Comparison of ENCODE assay signal across 6 cellular contexts in genomic region chr17:7221281-7222092, GRCh38. TPM values are rescaled to one million over a fixed set of nuclear protein-coding genes. Genes with fewer than 3 reads are reported as not detected.
DNase-seq lines count a peak whose midpoint lies in the region; ATAC-seq, FAIRE-seq and TF ChIP-seq lines count a peak whose summit lies in the region.

No MANE protein-coding gene starts in this region.

- peak overlapping the region; percentile 98 for H3K4me2 ChIP-seq in Loucy (ENCODE audit: low read depth, low read length, poor library complexity, severe bottlenecking)
- peak overlapping the region; percentile 85 for H3K4me2 ChIP-seq in trophoblast cell (ENCODE audit: low read length)

- no peak for ATAC-seq in GM19324 (IDR thresholded peaks at IDR 0.05; ENCODE audit: low FRiP score, unreplicated experiment)

- H3K4ac ChIP-seq in trophoblast cell (ENCODE audit: low read depth, low read length): peak overlapping the region; percentile 65

- no peak overlapping the region for H3K23ac ChIP-seq in trophoblast cell (ENCODE audit: low read length)

- no peaks in the 10 kb centered on the region for H3K27me3 ChIP-seq in Loucy (ENCODE audit: insufficient read depth, low read length, poor library complexity, severe bottlenecking)
- H3K27me3 ChIP-seq in colonic mucosa: no peaks in the 10 kb centered on the region
- H3K27me3 ChIP-seq in trophoblast cell (ENCODE audit: insufficient read depth, low read length): no peaks in the 10 kb centered on the region

- peaks cover 22% of the 10 kb centered on the region; the same call in 1 of the 2 replicates for H3K79me2 ChIP-seq in Loucy (ENCODE audit: insufficient read depth, low read length)
- peaks cover 10% of the 10 kb centered on the region for H3K79me2 ChIP-seq in trophoblast cell (ENCODE audit: control insufficient read depth, insufficient read depth, low read length, poor library complexity)

- peaks cover 30% of the 10 kb centered on the region; the same call in 1 of the 2 replicates for H3K36me3 ChIP-seq in Loucy (ENCODE audit: insufficient read depth, low read length)
- peaks cover 11% of the 10 kb centered on the region for H3K36me3 ChIP-seq in colonic mucosa
- H3K36me3 ChIP-seq in trophoblast cell (ENCODE audit: control insufficient read depth in 1 of 2, insufficient read depth in 2 of 2, low read length in 2 of 2): peaks cover 55 to 58% of the 10 kb centered on the region in 2 experiments

- H3K9ac ChIP-seq in Loucy (ENCODE audit: low read depth, low read length, poor library complexity, severe bottlenecking) (peak overlapping the region; percentile 85), colonic mucosa (ENCODE audit: low read depth in 2 of 2, low read length in 2 of 2) (peak overlapping the region; percentile 77 to 97), trophoblast cell (ENCODE audit: low read length) (no peak overlapping the region)

- H3F3A ChIP-seq in Loucy (ENCODE audit: low read depth): no peaks in the 10 kb centered on the region

- no peaks in the 10 kb centered on the region for H3K9me3 ChIP-seq in Loucy (ENCODE audit: insufficient read depth, low read depth, low read length)
- no peaks in the 10 kb centered on the region for H3K9me3 ChIP-seq in colonic mucosa
- no peaks in the 10 kb centered on the region for H3K9me3 ChIP-seq in trophoblast cell (ENCODE audit: insufficient read depth, low read depth, low read length)

- H2BK5ac ChIP-seq in trophoblast cell (ENCODE audit: low read depth, low read length, poor library complexity): no peak overlapping the region

- no CpG with 5 or more reads among the region's 10 CpGs for WGBS in trophoblast cell (ENCODE audit: extremely low coverage, insufficient coverage, insufficient read length)

- no peaks in the 10 kb centered on the region for H3K9me2 ChIP-seq in Loucy (replicated peaks; ENCODE audit: low read depth, low read length)

- H3K4me3 ChIP-seq in Loucy (ENCODE audit: low read length, poor library complexity, severe bottlenecking): peak overlapping the region; percentile 86
- H3K4me3 ChIP-seq in colonic mucosa: peak overlapping the region; percentile 96
- H3K4me3 ChIP-seq in trophoblast cell (ENCODE audit: low read depth, low read length): no peak overlapping the region

- peak overlapping the region; percentile 95 for H3K18ac ChIP-seq in trophoblast cell (ENCODE audit: low read length)

- H2AK5ac ChIP-seq in trophoblast cell (ENCODE audit: low read length): no peak overlapping the region

- peak overlapping the region; percentile 49 for H4K12ac ChIP-seq in trophoblast cell (ENCODE audit: low read depth, low read length)

- H3K27ac ChIP-seq in colonic mucosa (peak overlapping the region; percentile 99), trophoblast cell (ENCODE audit: low read depth, low read length) (peak overlapping the region; percentile 98)

- H3K4me1 ChIP-seq in Loucy (ENCODE audit: insufficient read depth, low read length, poor library complexity, severe bottlenecking): peaks cover 31% of the 10 kb centered on the region
- H3K4me1 ChIP-seq in colonic mucosa: peaks cover 14% of the 10 kb centered on the region
- peaks cover 39 to 45% of the 10 kb centered on the region in 2 experiments for H3K4me1 ChIP-seq in trophoblast cell (ENCODE audit: control insufficient read depth in 1 of 2, insufficient read depth in 2 of 2, low read length in 2 of 2)

- TF ChIP-seq CTCF in Loucy (conservative IDR thresholded peaks at IDR 0.05; ENCODE audit: low read length) (no peak), colonic mucosa (IDR thresholded peaks at IDR 0.05) (no peak)

- no peak for FAIRE-seq in RCC 7860 (lab: Jason Lieb, UNC)

- peaks cover 13% of the 10 kb centered on the region for H4K20me1 ChIP-seq in Loucy (ENCODE audit: insufficient read depth, low read length, poor library complexity, severe bottlenecking)

- intact Hi-C loops in colonic mucosa (cut with DNase I): no loop called here

- no peak overlapping the region for H2BK120ac ChIP-seq in trophoblast cell (ENCODE audit: insufficient read depth, low read length, poor library complexity)

- no peak overlapping the region for H2BK12ac ChIP-seq in trophoblast cell (ENCODE audit: low read length)

- DNase-seq in colonic mucosa (no peak), trophoblast cell (no peak), germinal center (ENCODE audit: low spot score) (no peak), RCC 7860 (ENCODE audit: low spot score) (no peak)

- peak overlapping the region; percentile 99 for H4K91ac ChIP-seq in trophoblast cell (ENCODE audit: low read depth, low read length)

- H3K14ac ChIP-seq in trophoblast cell (ENCODE audit: low read length): peak overlapping the region; percentile 95

- H3K79me1 ChIP-seq in trophoblast cell (ENCODE audit: low read length): peaks cover 24% of the 10 kb centered on the region

- H2AFZ ChIP-seq in Loucy (ENCODE audit: low read length): no peak overlapping the region
- no peak overlapping the region for H2AFZ ChIP-seq in trophoblast cell (ENCODE audit: insufficient read depth, low read length, poor library complexity)

- peak overlapping the region; percentile 39 for H4K8ac ChIP-seq in trophoblast cell (ENCODE audit: low read depth, low read length)

RNA-seq across cellular contexts. Expression of gene ACADVL, which starts 1.7 kb away (rescaled TPM):
- total RNA-seq in colonic mucosa: 100 to 1,000 TPM; 606 to 859 TPM
- polyA plus RNA-seq in trophoblast cell (2013): 491 and 526 TPM in 2 replicates

RNA-seq across cellular contexts. Expression of gene DLG4, which starts 1.9 kb away (rescaled TPM):
- total RNA-seq in colonic mucosa: 1 to 10 TPM; 4.8 to 5.6 TPM
- polyA plus RNA-seq in trophoblast cell (2013): 14.6 and 15.7 TPM in 2 replicates

RNA-seq across cellular contexts. Expression of gene DVL2, which starts 12.8 kb away (rescaled TPM):
- 10 to 100 TPM; 32.4 to 42.4 TPM for total RNA-seq in colonic mucosa
- 34.2 and 34.4 TPM in 2 replicates for polyA plus RNA-seq in trophoblast cell (2013)

RNA-seq across cellular contexts. Expression of gene PHF23, which starts 17.8 kb away (rescaled TPM):
- 10 to 100 TPM; 29.8 to 38.6 TPM for total RNA-seq in colonic mucosa
- 127 and 128 TPM in 2 replicates for polyA plus RNA-seq in trophoblast cell (2013)

RNA-seq across cellular contexts. Expression of gene GABARAP, which starts 20.8 kb away (rescaled TPM):
- 100 to 1,000 TPM; 378 to 513 TPM for total RNA-seq in colonic mucosa
- 1,014 and 1,021 TPM in 2 replicates for polyA plus RNA-seq in trophoblast cell (2013)
